Comparison of ENCODE assay signal across 36 cellular contexts in the genomic region with DNA sequence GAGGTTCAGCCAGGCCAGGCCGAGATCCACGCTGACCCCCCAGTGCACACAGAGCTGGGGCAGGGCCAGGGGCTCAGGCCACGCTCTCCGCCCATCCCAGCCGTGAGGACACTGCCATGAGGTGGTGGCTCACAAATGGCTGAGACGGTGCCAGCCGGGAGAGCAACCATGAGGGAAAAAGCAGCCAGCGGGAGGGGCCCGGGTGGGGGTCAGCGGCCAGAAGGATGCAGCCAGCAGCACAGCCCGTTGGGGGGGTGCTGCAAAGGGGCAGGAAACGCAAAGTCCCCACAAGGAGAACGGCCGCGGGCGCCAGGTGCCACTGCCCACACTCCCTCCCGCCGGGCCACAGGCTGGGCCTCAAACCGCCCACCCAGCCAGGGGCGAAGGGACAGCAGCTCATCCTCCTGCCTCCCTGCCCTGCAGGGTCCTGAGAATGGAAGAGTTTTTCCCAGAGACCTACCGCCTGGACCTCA. TPM values are rescaled to one million over a fixed set of nuclear protein-coding genes. Genes with fewer than 3 reads are reported as not detected.
A peak's percentile ranks its signal among the peaks of the same experiment; 100 is the strongest.
DNase-seq lines count a peak whose midpoint lies in the region; ATAC-seq and TF ChIP-seq lines count a peak whose summit lies in the region.
"Had no signal": no experiment of that assay in that cellular context is flagged by ENCODE, and none has a peak within 500 bp of the region (broad histone marks: within the 10 kb centered on the region; RNA-seq: fewer than 3 reads in every experiment).

No MANE protein-coding gene starts in this region.

- H3K27ac ChIP-seq in SK-N-SH (ENCODE audit: low read depth in 2 of 2, low read length in 1 of 2) = no peak overlapping the region
- no peak overlapping the region for H3K27ac ChIP-seq in HEK293 (ENCODE audit: extremely low read depth, low read depth, low read length)
- H3K27ac ChIP-seq in right cardiac atrium (ENCODE audit: low read length) = no peak overlapping the region
- H3K27ac ChIP-seq in neuronal stem cell (replicated peaks; ENCODE audit: low read length) = no peak overlapping the region
- no peak overlapping the region for H3K27ac ChIP-seq in esophagus muscularis mucosa (replicated peaks in 1 of 4)
- H3K27ac ChIP-seq: 22Rv1, cardiac muscle cell, parathyroid adenoma, Peyer's patch, right lobe of liver, spleen, testis, WERI-Rb-1 had no signal

- peak; percentile 44 for DNase-seq in SK-N-SH
- DNase-seq in right cardiac atrium = peak; percentile 9 to 58 (median 40)
- DNase-seq in neuronal stem cell (ENCODE audit: low spot score) = no peak
- DNase-seq in pons (ENCODE audit: low spot score) = no peak
- DNase-seq in esophagus muscularis mucosa (ENCODE audit: extremely low spot score) = no peak
- DNase-seq: activated CD4-positive, alpha-beta T cell treated with anti-CD3 and anti-CD28 coated beads for 48 hours; activated effector memory CD4-positive, alpha-beta T cell treated with Interleukin-2 at 50 U/mL for 16 hours; cortex of kidney; DMS79; effector memory CD4-positive, alpha-beta T cell; islet precursor cell; KG1; MM.1S; NCI-H1417 treated with DMSO at 0.1 percent for 48 hours; NCI-H2081; NCI-H226; NCI-H526 treated with DMSO at 0.1 percent for 48 hours; spleen; stimulated activated CD4-positive, alpha-beta T cell treated with anti-CD3 and anti-CD28 coated beads, Interleukin-2, amount 100 ng/mL, for 24 hours; stimulated activated naive CD8-positive, alpha-beta T cell treated with anti-CD3 and anti-CD28 coated beads, Interleukin-15, Interleukin-2, amounts not matched to agents 100 U/mL and 50 U/mL, for 24 hours; T1000; testis; WERI-Rb-1 had no signal

- POLR2A ChIA-PET in SK-N-SH (lab: Yijun Ruan, JAX) = no interaction called here
- POLR2A ChIA-PET in HEK293 (lab: Yijun Ruan, JAX) = no interaction called here

- TF ChIP-seq EP300 in SK-N-SH (IDR thresholded peaks at IDR 0.05; ENCODE audit: borderline replicate concordance in 1 of 2, low read depth in 1 of 2, low read length in 1 of 2) = no peak
- TF ChIP-seq EP300 in esophagus muscularis mucosa (IDR thresholded peaks at IDR 0.05) = no peak

- peak overlapping the region; percentile 94 for H2BK15ac ChIP-seq in neuronal stem cell (ENCODE audit: low read length)

- TF ChIP-seq CTCF in SK-N-SH (IDR thresholded peaks at IDR 0.05) (no peak), HEK293 (tag by site-specific recombination; IDR thresholded peaks at IDR 0.05) (no peak), esophagus muscularis mucosa (IDR thresholded peaks at IDR 0.05) (no peak)

- ATAC-seq in SK-N-SH treated with all-trans-retinoic acid at 6 μM for 48 hours = no peak
- ATAC-seq in right cardiac atrium = no peak
- ATAC-seq in esophagus mucosa = no peak
- ATAC-seq: stimulated activated naive CD8-positive, alpha-beta T cell treated with anti-CD3 and anti-CD28 coated beads, Interleukin-15, Interleukin-2, amounts not matched to agents 100 U/mL and 50 U/mL, for 24 hours had no signal

- H3K4me1 ChIP-seq in SK-N-SH (ENCODE audit: control insufficient read depth in 1 of 2, insufficient read depth in 2 of 2, low read depth in 1 of 2, low read length in 1 of 2) = no peaks in the 10 kb centered on the region
- H3K4me1 ChIP-seq in HEK293 (ENCODE audit: control insufficient read depth, insufficient read depth, low read length) = no peaks in the 10 kb centered on the region
- no peaks in the 10 kb centered on the region for H3K4me1 ChIP-seq in right cardiac atrium (ENCODE audit: control insufficient read depth, insufficient read depth, low read length)
- H3K4me1 ChIP-seq in neuronal stem cell (ENCODE audit: control insufficient read depth in 2 of 2, insufficient read depth in 1 of 2, low read depth in 1 of 2, low read length in 2 of 2) = peaks cover 3 to 6% of the 10 kb centered on the region in 2 donors
- H3K4me1 ChIP-seq in esophagus muscularis mucosa = peaks cover 0 to 7% (median 4%) of the 10 kb centered on the region in 4 donors
- H3K4me1 ChIP-seq: parathyroid adenoma, Peyer's patch, right lobe of liver, testis had no signal

- CTCF ChIA-PET in SK-N-SH (lab: Yijun Ruan, JAX) (interaction anchor here (1.1 to 1.7 kb wide), 2 partner anchors 13 to 19 kb away, joined by 3 read pairs; no protein-coding TSS in a partner anchor), HEK293 (lab: Yijun Ruan, JAX) (no interaction called here)

- H3K9ac ChIP-seq in SK-N-SH (no peak overlapping the region), neuronal stem cell (ENCODE audit: low read depth, low read length, poor library complexity) (peak overlapping the region; percentile 44)
- H3K9ac ChIP-seq: parathyroid adenoma had no signal

- no peak overlapping the region for H3K4ac ChIP-seq in neuronal stem cell (ENCODE audit: low read length)

- no peak overlapping the region for H2BK12ac ChIP-seq in neuronal stem cell (ENCODE audit: low read length)

- H3K36me3 ChIP-seq in SK-N-SH (replicated peaks in 1 of 2; ENCODE audit: control insufficient read depth in 1 of 2, insufficient read depth in 2 of 2, low read length in 1 of 2) = no peaks in the 10 kb centered on the region
- H3K36me3 ChIP-seq in HEK293 (ENCODE audit: control insufficient read depth in 2 of 2, insufficient read depth in 1 of 2, low read length in 2 of 2) = no peaks in the 10 kb centered on the region
- H3K36me3 ChIP-seq in neuronal stem cell (replicated peaks in 1 of 2; ENCODE audit: control insufficient read depth in 2 of 2, insufficient read depth in 2 of 2, low read length in 2 of 2) = no peaks in the 10 kb centered on the region
- no peaks in the 10 kb centered on the region for H3K36me3 ChIP-seq in esophagus muscularis mucosa
- H3K36me3 ChIP-seq: cardiac muscle cell, Peyer's patch, right lobe of liver, spleen, WERI-Rb-1 had no signal

- H4K20me1 ChIP-seq in SK-N-SH (ENCODE audit: insufficient read depth) = no peaks in the 10 kb centered on the region

- H2AK5ac ChIP-seq in neuronal stem cell (ENCODE audit: low read depth, low read length) = peak overlapping the region; percentile 96

- H3K79me1 ChIP-seq in neuronal stem cell (ENCODE audit: low read depth, low read length) = peaks cover 5% of the 10 kb centered on the region

- no peak for TF ChIP-seq POLR2A in esophagus muscularis mucosa (IDR thresholded peaks at IDR 0.05; ENCODE audit: low read depth)

- no peaks in the 10 kb centered on the region for H3K9me3 ChIP-seq in SK-N-SH
- no peaks in the 10 kb centered on the region for H3K9me3 ChIP-seq in HEK293 (ENCODE audit: control insufficient read depth, insufficient read depth, low read depth, low read length)
- no peaks in the 10 kb centered on the region for H3K9me3 ChIP-seq in right cardiac atrium (ENCODE audit: control insufficient read depth, low read length)
- peaks cover 0 to under 1% of the 10 kb centered on the region in 2 donors for H3K9me3 ChIP-seq in neuronal stem cell (replicated peaks in 1 of 2; ENCODE audit: control insufficient read depth in 2 of 2, insufficient read depth in 1 of 2, low read depth in 1 of 2, low read length in 2 of 2)
- no peaks in the 10 kb centered on the region for H3K9me3 ChIP-seq in esophagus muscularis mucosa
- H3K9me3 ChIP-seq: Peyer's patch, right lobe of liver, spleen, testis had no signal

- peak overlapping the region; percentile 43 for H4K8ac ChIP-seq in neuronal stem cell (ENCODE audit: low read depth, low read length)

- H4K91ac ChIP-seq in neuronal stem cell (ENCODE audit: low read depth, low read length, poor library complexity) = no peak overlapping the region

- intact Hi-C loops in right cardiac atrium (cut with DNase I) = no loop called here
- intact Hi-C loops in esophagus muscularis mucosa (cut with DNase I) = no loop called here

- TF ChIP-seq RAD21 in SK-N-SH (IDR thresholded peaks at IDR 0.05; ENCODE audit: low read length) = no peak

- H3K27me3 ChIP-seq in SK-N-SH (ENCODE audit: insufficient read depth) (no peaks in the 10 kb centered on the region), right cardiac atrium (ENCODE audit: control insufficient read depth, insufficient read depth) (no peaks in the 10 kb centered on the region), neuronal stem cell (ENCODE audit: control insufficient read depth in 3 of 3, insufficient read depth in 3 of 3, low read depth in 1 of 3, low read length in 3 of 3) (peaks cover 0 to 15% (median under 1%) of the 10 kb centered on the region in 3 experiments), esophagus muscularis mucosa (peaks cover 0 to 65% (median 5%) of the 10 kb centered on the region in 4 donors)
- H3K27me3 ChIP-seq: Peyer's patch, right lobe of liver, testis had no signal

- H2BK5ac ChIP-seq in neuronal stem cell (ENCODE audit: low read length) = peak overlapping the region; percentile 39

- H2BK120ac ChIP-seq in neuronal stem cell (ENCODE audit: low read depth, low read length) = peak overlapping the region; percentile 76

- H2AFZ ChIP-seq in SK-N-SH (ENCODE audit: low read depth) (no peak overlapping the region), neuronal stem cell (ENCODE audit: low read length) (peak overlapping the region; percentile 71)
- H2AFZ ChIP-seq: parathyroid adenoma had no signal

- H3K79me2 ChIP-seq in SK-N-SH (ENCODE audit: insufficient read depth) = no peaks in the 10 kb centered on the region
- H3K79me2 ChIP-seq: parathyroid adenoma had no signal

- H3K9me2 ChIP-seq in SK-N-SH = no peaks in the 10 kb centered on the region

- no peak overlapping the region for H3K4me2 ChIP-seq in SK-N-SH
- H3K4me2 ChIP-seq in neuronal stem cell (ENCODE audit: insufficient read depth, low read length, poor library complexity, severe bottlenecking) = no peak overlapping the region

- H3K18ac ChIP-seq in neuronal stem cell (ENCODE audit: low read length) = peak overlapping the region; percentile 89

- H3F3A ChIP-seq in SK-N-SH (replicated peaks; ENCODE audit: insufficient read depth) = no peaks in the 10 kb centered on the region

- H3K4me3 ChIP-seq in SK-N-SH (ENCODE audit: low read depth in 2 of 2, low read length in 1 of 2) = no peak overlapping the region
- H3K4me3 ChIP-seq in HEK293 (ENCODE audit: low read depth, low read length) = no peak overlapping the region
- no peak overlapping the region for H3K4me3 ChIP-seq in right cardiac atrium (ENCODE audit: low read length)
- no peak overlapping the region for H3K4me3 ChIP-seq in neuronal stem cell (ENCODE audit: low read length in 2 of 2)
- H3K4me3 ChIP-seq in esophagus muscularis mucosa = no peak overlapping the region
- H3K4me3 ChIP-seq: cardiac muscle cell, Peyer's patch, right lobe of liver, testis had no signal

- peak overlapping the region; percentile 84 for H3K14ac ChIP-seq in neuronal stem cell (ENCODE audit: low read length)

- peak overlapping the region; percentile 89 for H3K23ac ChIP-seq in neuronal stem cell (ENCODE audit: low read depth, low read length, poor library complexity)

- 75% methylated on average over 11 of the region's 21 CpGs for WGBS in SK-N-SH (ENCODE audit: low lambda C conversion rate)
- 80% methylated on average over 21 of the region's 21 CpGs for WGBS in right cardiac atrium
- no CpG with 5 or more reads among the region's 21 CpGs for WGBS in neuronal stem cell (ENCODE audit: extremely low coverage in 2 of 2, insufficient read length in 2 of 2, insufficient replicate concordance in 1 of 2), 2 donors
- WGBS in esophagus muscularis mucosa = 82% methylated on average over 20 of the region's 21 CpGs

RNA-seq across cellular contexts. Expression of a gene that starts 8.3 kb away (rescaled TPM):
- not detected in 2 replicates for polyA plus RNA-seq in SK-N-SH (2012; rRNA removed)
- polyA plus RNA-seq in SK-N-SH (2012; cell fraction: cytosol; rRNA removed) = not detected in 2 replicates
- not detected in 2 replicates for polyA plus RNA-seq in SK-N-SH (2012; cell fraction: nucleus; rRNA removed)
- not detected for total RNA-seq in right cardiac atrium
- 0.09 TPM for polyA plus RNA-seq in right cardiac atrium
- 1.3 TPM for polyA plus RNA-seq in neuronal stem cell (2013, experiment 1 of 2)
- polyA plus RNA-seq in neuronal stem cell (2013, experiment 2 of 2) = 1.3 TPM
- total RNA-seq in esophagus mucosa = 1.0 TPM
- total RNA-seq in esophagus muscularis mucosa = under 1 TPM in 1 of 4 donors, not detected in 3; 0.17 TPM
- total RNA-seq: activated CD8-positive, alpha-beta memory T cell treated with anti-CD3 and anti-CD28 coated beads for 36 hours; astrocyte; cardiac muscle cell; epithelial cell of proximal tubule; lung microvascular endothelial cell; right lobe of liver had no signal

RNA-seq across cellular contexts. Expression of a gene that starts 24.4 kb away (rescaled TPM):
- polyA plus RNA-seq in SK-N-SH (2012; rRNA removed) (0.05 TPM in 1 of 2 replicates, not detected in the other), right cardiac atrium (0.14 TPM)
- polyA plus RNA-seq in SK-N-SH (2012; cell fraction: cytosol; rRNA removed) = 0.03 and 0.06 TPM in 2 replicates
- 0.41 TPM in 1 of 2 replicates, not detected in the other for polyA plus RNA-seq in SK-N-SH (2012; cell fraction: nucleus; rRNA removed)
- total RNA-seq in right cardiac atrium (under 1 TPM in 1 of 4 donors, not detected in 3; 0.38 TPM), esophagus mucosa (16.3 TPM), esophagus muscularis mucosa (under 1 TPM in 2 of 4 donors, not detected in 2; 0.29 to 0.66 TPM)
- polyA plus RNA-seq in neuronal stem cell (2013, experiment 1 of 2) = 0.21 TPM
- polyA plus RNA-seq in neuronal stem cell (2013, experiment 2 of 2) = 0.36 TPM
- total RNA-seq: cardiac muscle cell, testis had no signal

RNA-seq across cellular contexts. Expression of a gene that starts 32.0 kb away (rescaled TPM):
- polyA plus RNA-seq in SK-N-SH (2012; rRNA removed) = not detected in 2 replicates
- polyA plus RNA-seq in SK-N-SH (2012; cell fraction: cytosol; rRNA removed) = not detected in 2 replicates
- polyA plus RNA-seq in SK-N-SH (2012; cell fraction: nucleus; rRNA removed) = 0.08 and 0.13 TPM in 2 replicates
- total RNA-seq in right cardiac atrium = 1 to 10 TPM; 1.0 to 2.0 (median 1.2) TPM
- polyA plus RNA-seq in right cardiac atrium = 2.3 TPM
- 0.06 TPM for polyA plus RNA-seq in neuronal stem cell (2013, experiment 1 of 2)
- 0.08 TPM for polyA plus RNA-seq in neuronal stem cell (2013, experiment 2 of 2)
- total RNA-seq in esophagus mucosa = 0.36 TPM
- 1 to 10 TPM in 2 of 4 donors, under 1 TPM in 2; 0.50 to 2.1 (median 0.93) TPM for total RNA-seq in esophagus muscularis mucosa
- total RNA-seq: cardiac muscle cell, H1 had no signal
- polyA plus RNA-seq: cardiac muscle cell had no signal

RNA-seq across cellular contexts. Expression of a gene that starts 49.8 kb away (rescaled TPM):
- polyA plus RNA-seq in SK-N-SH (2012; rRNA removed) (182 and 265 TPM in 2 replicates), right cardiac atrium (165 TPM)
- polyA plus RNA-seq in SK-N-SH (2012; cell fraction: cytosol; rRNA removed) = 160 and 235 TPM in 2 replicates
- 199 and 219 TPM in 2 replicates for polyA plus RNA-seq in SK-N-SH (2012; cell fraction: nucleus; rRNA removed)
- total RNA-seq in right cardiac atrium (100 to 1,000 TPM; 156 to 215 (median 168) TPM), esophagus mucosa (69.9 TPM), esophagus muscularis mucosa (100 to 1,000 TPM in 3 of 4 donors, 10 to 100 TPM in 1; 88.5 to 125 (median 107) TPM)
- polyA plus RNA-seq in neuronal stem cell (2013, experiment 1 of 2) = 62.8 TPM
- polyA plus RNA-seq in neuronal stem cell (2013, experiment 2 of 2) = 64.4 TPM

RNA-seq across cellular contexts. Expression of a gene that starts 50.1 kb away (rescaled TPM):
- polyA plus RNA-seq in SK-N-SH (2012; rRNA removed) = 32.0 and 38.8 TPM in 2 replicates
- polyA plus RNA-seq in SK-N-SH (2012; cell fraction: cytosol; rRNA removed) = 28.3 and 34.5 TPM in 2 replicates
- polyA plus RNA-seq in SK-N-SH (2012; cell fraction: nucleus; rRNA removed) = 18.1 and 18.7 TPM in 2 replicates
- 10 to 100 TPM; 10.2 to 13.3 (median 12.0) TPM for total RNA-seq in right cardiac atrium
- polyA plus RNA-seq in right cardiac atrium = 9.1 TPM
- polyA plus RNA-seq in neuronal stem cell (2013, experiment 1 of 2) = 24.2 TPM
- polyA plus RNA-seq in neuronal stem cell (2013, experiment 2 of 2) = 23.9 TPM
- total RNA-seq in esophagus mucosa = 8.4 TPM
- total RNA-seq in esophagus muscularis mucosa = 10 to 100 TPM; 10.4 to 24.6 (median 21.0) TPM

Comparison
In these comparisons a context has a peak if more than half of its experiments do, and no peak if none do; other contexts are left out.
1. DNase-seq: peak in SK-N-SH (single experiment) and right cardiac atrium (3 of 3); none in neuronal stem cell (single experiment), pons (single experiment) and esophagus muscularis mucosa (single experiment).
2. RNA of a gene that starts 24.4 kb away (total RNA-seq): 16.3 TPM in esophagus mucosa (single experiment); 0.29 to 0.66 TPM in esophagus muscularis mucosa and 0.38 TPM in right cardiac atrium; every median in the first group is over 10 times any median in the second.